Comparison of ENCODE assay signal across 4 cellular contexts in genomic region chr9:113118829-113119228, GRCh38. TPM values are rescaled to one million over a fixed set of nuclear protein-coding genes. Genes with fewer than 3 reads are reported as not detected.
DNase-seq lines count a peak whose midpoint lies in the region; ATAC-seq, FAIRE-seq and TF ChIP-seq lines count a peak whose summit lies in the region.
"Not testable (repeated sequence)": the region's sequence is repeated elsewhere in the genome, so short reads cannot be mapped to it uniquely, and the experiment has no call there.

No MANE protein-coding gene starts in this region.

- H3K4me1 ChIP-seq in HepG2 (ENCODE audit: insufficient read depth, low read length); right lobe of liver; parathyroid adenoma: not testable (repeated sequence)

- H3K9me3 ChIP-seq in HepG2 (ENCODE audit: low read length); right lobe of liver; parathyroid adenoma (ENCODE audit: control insufficient read depth, low read length): not testable (repeated sequence)

- H4K20me1 ChIP-seq in HepG2 (ENCODE audit: insufficient read depth, low read length) = not testable (repeated sequence)

- TF ChIP-seq EP300 in HepG2 (IDR thresholded peaks at IDR 0.05; ENCODE audit: low read depth in 2 of 2, low read length in 2 of 2); HepG2 (CRISPR knock-in tag; IDR thresholded peaks at IDR 0.05; ENCODE audit: borderline replicate concordance): not testable (repeated sequence)

- TF ChIP-seq RAD21 in HepG2 (CRISPR knock-in tag; IDR thresholded peaks at IDR 0.05) = not testable (repeated sequence)

- WGBS in HepG2 (ENCODE audit: low lambda C conversion rate) = no CpG with 5 or more reads among the region's 6 CpGs
- no CpG with 5 or more reads among the region's 6 CpGs for WGBS in right lobe of liver (ENCODE audit: insufficient coverage, low coverage, low lambda C conversion rate, missing lambda C conversion rate)

- H3K9ac ChIP-seq in HepG2 (ENCODE audit: insufficient read depth, low read depth, low read length); parathyroid adenoma: not testable (repeated sequence)

- BruUV-seq in HepG2 (replicated peaks; lab: Mats Ljungman, UMichigan) = not testable (repeated sequence)

- CTCF ChIA-PET in HepG2 (lab: Yijun Ruan, JAX; ENCODE audit: low intra/inter-chr PET ratio, low total read pairs) = not testable (repeated sequence)

- not testable (repeated sequence) for H3K36me3 ChIP-seq in HepG2 (replicated peaks in 1 of 2; ENCODE audit: control insufficient read depth in 1 of 2, insufficient read depth in 2 of 2, low read length in 2 of 2); right lobe of liver; parathyroid adenoma (ENCODE audit: control insufficient read depth, insufficient read depth, low read length)

- not testable (repeated sequence) for H2AFZ ChIP-seq in HepG2 (ENCODE audit: low read length); parathyroid adenoma

- H3K4me2 ChIP-seq in HepG2 (ENCODE audit: low read depth, low read length); parathyroid adenoma (ENCODE audit: low read length): not testable (repeated sequence)

- DNase-seq in left lobe of liver (ENCODE audit: low spot score); HepG2 (ENCODE audit: low spot score); right lobe of liver: not testable (repeated sequence)

- H3K27ac ChIP-seq in HepG2 (ENCODE audit: extremely low read length, insufficient read depth, low read length); right lobe of liver: not testable (repeated sequence)
- H3K27ac ChIP-seq in parathyroid adenoma = peak overlapping the region; percentile 72

- TF ChIP-seq POLR2A in HepG2 (IDR thresholded peaks at IDR 0.05; ENCODE audit: insufficient read depth in 1 of 2, low read depth in 2 of 2, low read length in 2 of 2); right lobe of liver (IDR thresholded peaks at IDR 0.05): not testable (repeated sequence)

- not testable (repeated sequence) for TF ChIP-seq CTCF in HepG2 (CRISPR knock-in tag; IDR thresholded peaks at IDR 0.05); right lobe of liver (IDR thresholded peaks at IDR 0.05); parathyroid adenoma (IDR thresholded peaks at IDR 0.05)

- H3K79me2 ChIP-seq in HepG2 (ENCODE audit: insufficient read depth, low read length); parathyroid adenoma: not testable (repeated sequence)

- not testable (repeated sequence) for H3K4me3 ChIP-seq in HepG2 (replicated peaks in 1 of 3; ENCODE audit: insufficient read depth in 1 of 3, low read depth in 2 of 3, low read length in 3 of 3); right lobe of liver; parathyroid adenoma (ENCODE audit: low read depth, low read length)

- in situ Hi-C loops in HepG2 (cut with HindIII; ENCODE audit: extremely low pct_ligation_motif_present, low pct_unique_long_range_greater_than_20kb) = not testable (repeated sequence)

- ATAC-seq in left lobe of liver (peak; percentile 95), HepG2 (peak; percentile 40), right lobe of liver (peak; percentile 87 to 97 (median 94))

- FAIRE-seq in HepG2 (lab: Jason Lieb, UNC) = peak; percentile 83

- peaks cover 0 to 10% of the 10 kb centered on the region in 2 experiments; a peak in 1 of 5 replicates for H3K27me3 ChIP-seq in HepG2 (ENCODE audit: control insufficient read depth in 1 of 2, insufficient read depth in 2 of 2, low read length in 2 of 2)
- not testable (repeated sequence) for H3K27me3 ChIP-seq in right lobe of liver; parathyroid adenoma (ENCODE audit: control insufficient read depth, insufficient read depth, low read length)

- POLR2A ChIA-PET in HepG2 (lab: Yijun Ruan, JAX) = not testable (repeated sequence)

- intact Hi-C loops in HepG2 (cut with micrococcal nuclease; ENCODE audit: unreplicated experiment); right lobe of liver (cut with DNase I): not testable (repeated sequence)

RNA-seq across cellular contexts. Expression of gene SLC31A2, which starts 32.0 kb away (rescaled TPM):
- total RNA-seq in left lobe of liver (23.5 TPM), HepG2 (2016; rRNA removed; fragmentation: Illumina TruSeq; extraction: Trizol) (6.0 and 9.3 TPM in 2 replicates), right lobe of liver (10 to 100 TPM; 11.5 to 43.4 (median 25.0) TPM)
- total RNA-seq in HepG2 (2016; cell fraction: cytosol; rRNA removed; fragmentation: Illumina TruSeq; extraction: Trizol; ENCODE audit: low read depth) = 1.5 and 1.9 TPM in 2 replicates
- total RNA-seq in HepG2 (2016; cell fraction: insoluble cytoplasmic fraction; rRNA removed; fragmentation: Illumina TruSeq; extraction: Trizol) = 7.4 and 9.7 TPM in 2 replicates
- 3.7 and 5.5 TPM in 2 replicates for total RNA-seq in HepG2 (2016; cell fraction: membrane; rRNA removed; fragmentation: Illumina TruSeq; extraction: Trizol)
- total RNA-seq in HepG2 (2016; cell fraction: nucleus; rRNA removed; fragmentation: Illumina TruSeq; extraction: Trizol) = 9.1 TPM in 2 replicates
- 10.2 and 10.9 TPM in 2 replicates for polyA plus RNA-seq in HepG2 (2011; rRNA removed)
- 10.4 and 13.6 TPM in 2 replicates for polyA plus RNA-seq in HepG2 (2011; cell fraction: cytosol; rRNA removed)
- polyA plus RNA-seq in HepG2 (2011; cell fraction: nucleus; rRNA removed) = 5.6 and 5.9 TPM in 2 replicates
- 3.1 and 5.5 TPM in 2 replicates for polyA plus RNA-seq in HepG2 (2012)
- polyA plus RNA-seq in HepG2 (2016; cell fraction: cytosol; fragmentation: Illumina TruSeq; extraction: Trizol; ENCODE audit: low read depth) = 1.0 and 1.6 TPM in 2 replicates
- 5.0 and 5.6 TPM in 2 replicates for polyA plus RNA-seq in HepG2 (2016; cell fraction: insoluble cytoplasmic fraction; fragmentation: Illumina TruSeq; extraction: Trizol; ENCODE audit: low read depth)
- 2.8 and 2.9 TPM in 2 replicates for polyA plus RNA-seq in HepG2 (2016; cell fraction: membrane; fragmentation: Illumina TruSeq; extraction: Trizol; ENCODE audit: low read depth)
- polyA plus RNA-seq in HepG2 (2016; cell fraction: nucleus; fragmentation: Illumina TruSeq; extraction: Trizol; ENCODE audit: insufficient read depth, low read depth) = 10.8 and 11.0 TPM in 2 replicates
- 10.3 and 20.0 TPM in 2 replicates for polyA minus RNA-seq in HepG2 (2011; rRNA and poly(A)+ RNA removed; ENCODE audit: low replicate concordance)
- 3.7 and 5.4 TPM in 2 replicates for polyA minus RNA-seq in HepG2 (2011; cell fraction: cytosol; rRNA and poly(A)+ RNA removed)
- 12.2 and 15.7 TPM in 2 replicates for polyA minus RNA-seq in HepG2 (2011; cell fraction: nucleus; rRNA and poly(A)+ RNA removed)

Comparison
In these comparisons a context has a peak if more than half of its experiments do, and no peak if none do; other contexts are left out.
1. ATAC-seq: peak in every context shown above with its lines; median percentile 95 in left lobe of liver; 94 in right lobe of liver; 40 in HepG2.